ENCODE assay signal across 10 cellular contexts in the genomic region with DNA sequence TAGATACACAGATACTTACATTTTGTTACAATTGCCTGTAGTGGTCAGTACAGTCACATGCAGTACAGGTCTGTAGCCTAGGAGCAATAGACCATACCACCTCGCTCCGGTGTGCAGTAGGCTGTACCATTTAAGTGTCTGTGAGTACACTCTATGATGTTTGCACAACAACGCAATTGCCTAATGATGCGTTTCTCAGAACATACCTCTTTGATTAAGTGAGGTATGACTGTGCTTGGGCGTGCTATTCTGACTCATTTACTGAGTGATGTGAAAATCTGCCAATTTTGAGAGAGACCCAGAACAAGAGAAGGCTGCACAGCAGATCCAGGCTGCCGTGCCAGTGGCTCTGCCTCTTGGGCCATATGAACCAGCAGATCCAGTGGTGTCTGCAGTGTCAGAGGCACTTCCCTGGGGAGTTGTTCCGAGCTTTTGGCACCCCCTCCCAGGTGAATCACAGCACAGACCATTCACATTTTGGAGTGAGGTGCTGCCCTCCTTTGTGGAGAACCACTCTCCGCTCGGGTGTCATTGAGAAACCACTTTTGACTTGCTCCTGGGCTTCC. TPM values are rescaled to one million over a fixed set of nuclear protein-coding genes. Genes with fewer than 3 reads are reported as not detected.
A peak's percentile ranks its signal among the peaks of the same experiment; 100 is the strongest.
DNase-seq lines count a peak whose midpoint lies in the region; ATAC-seq, FAIRE-seq and TF ChIP-seq lines count a peak whose summit lies in the region.
"Had no signal": no experiment of that assay in that cellular context is flagged by ENCODE, and none has a peak within 500 bp of the region (broad histone marks: within the 10 kb centered on the region; RNA-seq: fewer than 3 reads in every experiment).

No MANE protein-coding gene starts in this region.

- CTCF ChIA-PET in Calu3 (lab: Charles Lee), result interaction anchor here (0.6 kb wide), 1 partner anchor 7 kb away, joined by 4 read pairs; no protein-coding TSS in a partner anchor

- ATAC-seq in right lobe of liver, result no peak
- no peak for ATAC-seq in GM19035 (IDR thresholded peaks at IDR 0.05; ENCODE audit: unreplicated experiment)
- ATAC-seq in GM18517 (IDR thresholded peaks at IDR 0.05; ENCODE audit: unreplicated experiment), result no peak

- H3K27me3 ChIP-seq in right lobe of liver (no peaks in the 10 kb centered on the region), small intestine (ENCODE audit: control insufficient read depth in 2 of 2, insufficient read depth in 2 of 2, low read length in 2 of 2) (no peaks in the 10 kb centered on the region)
- H3K27me3 ChIP-seq: right atrium auricular region, tibial nerve had no signal

- H3K27ac ChIP-seq in right lobe of liver, result no peak overlapping the region
- H3K27ac ChIP-seq in small intestine (ENCODE audit: low read depth in 1 of 2, low read length in 1 of 2), result no peak overlapping the region
- H3K27ac ChIP-seq: right atrium auricular region, tibial nerve had no signal

- WGBS in right lobe of liver (ENCODE audit: insufficient coverage, low coverage, low lambda C conversion rate, missing lambda C conversion rate), result 54% methylated on average over 7 of the region's 9 CpGs
- 54 to 77% (median 54%) methylated on average over 9 of the region's 9 CpGs for WGBS in small intestine, 3 donors

- H3K9me3 ChIP-seq in right lobe of liver, result no peaks in the 10 kb centered on the region
- no peaks in the 10 kb centered on the region for H3K9me3 ChIP-seq in small intestine (ENCODE audit: control insufficient read depth, low read depth)
- H3K9me3 ChIP-seq: right atrium auricular region had no signal

- no TSS peak for BruUV-seq in Calu3 (replicated peaks; lab: Mats Ljungman, UMichigan)

- H3K4me3 Mint-ChIP-seq in Calu3 (ENCODE audit: low read depth, unreplicated experiment), result no peak overlapping the region

- H3K9me3 Mint-ChIP-seq in Calu3 (ENCODE audit: low read depth, unreplicated experiment), result no peaks in the 10 kb centered on the region

- H3K4me1 ChIP-seq in right lobe of liver (no peaks in the 10 kb centered on the region), small intestine (ENCODE audit: control insufficient read depth in 2 of 2, insufficient read depth in 1 of 2, low read depth in 1 of 2, low read length in 1 of 2) (no peaks in the 10 kb centered on the region)
- H3K4me1 ChIP-seq: right atrium auricular region, tibial nerve had no signal

- TF ChIP-seq POLR2A in right lobe of liver (IDR thresholded peaks at IDR 0.05), result no peak

- no peaks in the 10 kb centered on the region for H3K4me1 Mint-ChIP-seq in Calu3 (ENCODE audit: low read depth, unreplicated experiment)

- no peak for TF ChIP-seq CTCF in Calu3 (IDR thresholded peaks at IDR 0.05; ENCODE audit: unreplicated experiment)
- no peak for TF ChIP-seq CTCF in right lobe of liver (IDR thresholded peaks at IDR 0.05)

- H3K4me3 ChIP-seq in right lobe of liver, result no peak overlapping the region
- H3K4me3 ChIP-seq in small intestine (ENCODE audit: low read depth in 1 of 2, low read length in 2 of 2), result no peak overlapping the region
- H3K4me3 ChIP-seq: right atrium auricular region, tibial nerve had no signal

- intact Hi-C loops in Calu3 (cut with micrococcal nuclease; ENCODE audit: unreplicated experiment), result no loop called here
- intact Hi-C loops in right lobe of liver (cut with DNase I), result no loop called here

- no peak overlapping the region for H3K27ac Mint-ChIP-seq in Calu3 (ENCODE audit: unreplicated experiment)

- no peaks in the 10 kb centered on the region for H3K36me3 Mint-ChIP-seq in Calu3 (ENCODE audit: insufficient read depth, unreplicated experiment)

- DNase-seq in Calu3 (peak; percentile 18), NCI-H1105 treated with DMSO at 0.1 percent for 48 hours (lab: John Stamatoyannopoulos, UW) (peak; percentile 67), astrocyte of the hippocampus (ENCODE audit: low read depth, low spot score) (peak; percentile 90), right lobe of liver (peak in 2 of 3 donors; percentile 23 to 26), NCI-H2227 (lab: John Stamatoyannopoulos, UW; ENCODE audit: unreplicated experiment) (no peak), small intestine (no peak)

- FAIRE-seq in small intestine (lab: Jason Lieb, UNC), result no peak

- no peaks in the 10 kb centered on the region for H3K27me3 Mint-ChIP-seq in Calu3 (ENCODE audit: unreplicated experiment)

- H3K36me3 ChIP-seq in right lobe of liver (no peaks in the 10 kb centered on the region), small intestine (ENCODE audit: control insufficient read depth in 2 of 2, insufficient read depth in 2 of 2, low read length in 2 of 2) (no peaks in the 10 kb centered on the region)
- H3K36me3 ChIP-seq: right atrium auricular region, tibial nerve had no signal

RNA-seq across cellular contexts. Expression of a gene that starts 20.4 kb away (rescaled TPM):
- total RNA-seq in Calu3 (2022) (not detected in 2 replicates), right lobe of liver (10 to 100 TPM in 1 of 6 experiments, 1 to 10 TPM in 2, not detected in 3; 1.7 to 13.4 (median 3.8) TPM)
- polyA plus RNA-seq in small intestine, result under 1 TPM; 0.04 to 0.89 (median 0.54) TPM
- total RNA-seq: right atrium auricular region, tibial nerve had no signal

Comparison
In these comparisons a context has a peak if more than half of its experiments do, and no peak if none do; other contexts are left out.
1. DNase-seq: peak in Calu3 (single experiment), NCI-H1105 treated with DMSO at 0.1 percent for 48 hours (single experiment), astrocyte of the hippocampus (single experiment) and right lobe of liver (2 of 3); none in NCI-H2227 (single experiment) and small intestine (single experiment).